In the genomic region with DNA sequence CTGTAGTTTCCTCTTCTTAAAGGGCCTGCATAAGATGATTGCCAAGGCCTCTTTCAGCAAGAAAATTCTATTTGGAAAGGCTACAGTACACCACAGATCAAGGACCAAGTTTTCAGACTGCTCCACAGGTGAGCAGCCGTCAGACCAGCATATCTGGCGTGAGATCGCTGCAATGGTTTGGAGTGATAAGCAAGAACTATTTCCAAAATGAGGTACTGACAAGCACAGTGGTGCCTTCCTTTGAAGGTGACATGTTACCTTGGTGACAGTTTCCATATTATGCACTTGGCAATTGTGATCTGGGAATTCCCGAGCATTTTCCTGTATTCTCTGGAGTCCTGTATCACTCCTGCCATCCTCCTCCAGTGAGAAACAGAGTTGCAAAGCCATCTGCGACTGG, we compare ENCODE assay signal across 18 cellular contexts. TPM values are rescaled to one million over a fixed set of nuclear protein-coding genes. Genes with fewer than 3 reads are reported as not detected.
DNase-seq lines count a peak whose midpoint lies in the region; ATAC-seq, FAIRE-seq and TF ChIP-seq lines count a peak whose summit lies in the region.
"Had no signal": no experiment of that assay in that cellular context is flagged by ENCODE, and none has a peak within 500 bp of the region (broad histone marks: within the 10 kb centered on the region; RNA-seq: fewer than 3 reads in every experiment).

No MANE protein-coding gene starts in this region.

- H2BK20ac ChIP-seq in H1 (ENCODE audit: low read length), result 0 out of 2 replicates have a peak overlapping the region, but pooled peaks have one; percentile 75

- no peak overlapping the region; the same call in 1 of the 2 replicates for H2BK12ac ChIP-seq in H1 (ENCODE audit: low read depth, low read length)

- no peaks in the 10 kb centered on the region for H3K9me2 ChIP-seq in GM23338 (ENCODE audit: insufficient read depth)
- no peaks in the 10 kb centered on the region for H3K9me2 ChIP-seq in neural cell (ENCODE audit: insufficient read depth, low read length)

- no peak overlapping the region for H2BK5ac ChIP-seq in H1 (ENCODE audit: low read depth, low read length)

- H3K9ac ChIP-seq in H1 (replicated peaks in 1 of 4; ENCODE audit: extremely low read depth in 1 of 4, low read depth in 3 of 4, low read length in 3 of 4), result no peak overlapping the region
- H3K9ac ChIP-seq in neural cell (ENCODE audit: low read length), result no peak overlapping the region
- H3K9ac ChIP-seq: GM23248 had no signal

- peaks cover 6% of the 10 kb centered on the region for H3K27me3 Mint-ChIP-seq in GM23338 (ENCODE audit: insufficient read depth, low read depth, poor library complexity)

- H3K4me3 ChIP-seq in GM23338, result no peak overlapping the region
- no peak overlapping the region for H3K4me3 ChIP-seq in H1 (ENCODE audit: extremely low read depth in 1 of 4, insufficient read depth in 2 of 4, low read depth in 3 of 4, low read length in 4 of 4)
- peak overlapping the region; percentile 6 for H3K4me3 ChIP-seq in neural cell (ENCODE audit: low read length)
- H3K4me3 ChIP-seq: GM23248, HAP-1 had no signal

- 0 out of 2 replicates have a peak, but pooled peaks cover 2% of the 10 kb centered on the region for H3K23me2 ChIP-seq in H1 (ENCODE audit: low read depth, low read length)

- TF ChIP-seq CTCF in GM23338 (conservative IDR thresholded peaks at IDR 0.05; ENCODE audit: low read depth in 2 of 2), result no peak
- no peak for TF ChIP-seq CTCF in H1 (IDR thresholded peaks at IDR 0.05; ENCODE audit: control extremely low read depth in 1 of 3, insufficient read depth in 1 of 3, low read depth in 1 of 3, low read length in 3 of 3)
- TF ChIP-seq CTCF in neural cell (IDR thresholded peaks at IDR 0.05; ENCODE audit: poor library complexity, severe bottlenecking), result no peak

- no peaks in the 10 kb centered on the region for H3K79me1 ChIP-seq in H1 (ENCODE audit: low read depth, low read length)

- H4K20me1 ChIP-seq in GM23338 (replicated peaks; ENCODE audit: insufficient read depth), result no peaks in the 10 kb centered on the region
- no peaks in the 10 kb centered on the region for H4K20me1 ChIP-seq in H1 (replicated peaks in 1 of 2; ENCODE audit: control insufficient read depth in 1 of 2, insufficient read depth in 2 of 2, low read length in 2 of 2)
- H4K20me1 ChIP-seq in neural cell (ENCODE audit: insufficient read depth), result no peaks in the 10 kb centered on the region

- H3K79me2 ChIP-seq in GM23338 (replicated peaks; ENCODE audit: insufficient read depth), result no peaks in the 10 kb centered on the region
- no peaks in the 10 kb centered on the region for H3K79me2 ChIP-seq in H1 (ENCODE audit: control insufficient read depth in 1 of 2, insufficient read depth in 2 of 2, low read length in 2 of 2)
- H3K79me2 ChIP-seq in neural cell (replicated peaks; ENCODE audit: insufficient read depth, low read length), result no peaks in the 10 kb centered on the region

- TF ChIP-seq EP300 in H1 (IDR thresholded peaks at IDR 0.05; ENCODE audit: borderline replicate concordance in 1 of 2, low read depth in 2 of 2, low read length in 2 of 2), result no peak
- TF ChIP-seq EP300 in neural cell (conservative IDR thresholded peaks at IDR 0.05; ENCODE audit: poor library complexity, severe bottlenecking), result no peak

- TF ChIP-seq POLR2A in H1 (IDR thresholded peaks at IDR 0.05; ENCODE audit: control extremely low read depth in 1 of 2, low read depth in 2 of 2, low read length in 2 of 2), result no peak

- no peak overlapping the region for H3K56ac ChIP-seq in H1 (replicated peaks; ENCODE audit: insufficient read length, low read depth, low read length)

- H2BK15ac ChIP-seq in H1 (ENCODE audit: low read length), result no peak overlapping the region

- H3F3A ChIP-seq in GM23338 (replicated peaks; ENCODE audit: low read depth), result no peaks in the 10 kb centered on the region
- H3F3A ChIP-seq in neural cell (ENCODE audit: insufficient read depth, low read length, poor library complexity, severe bottlenecking), result no peaks in the 10 kb centered on the region

- H3K9me3 ChIP-seq in H1 (ENCODE audit: insufficient read depth in 2 of 2, low read depth in 1 of 2, low read length in 1 of 2), result no peaks in the 10 kb centered on the region
- H3K9me3 ChIP-seq in neural cell (ENCODE audit: low read length), result no peaks in the 10 kb centered on the region
- H3K9me3 ChIP-seq: Caco-2, HAP-1 had no signal

- peaks cover 21% of the 10 kb centered on the region for H3K4me1 ChIP-seq in GM23338 (ENCODE audit: insufficient read depth)
- H3K4me1 ChIP-seq in H1 (replicated peaks in 1 of 4; ENCODE audit: control insufficient read depth in 3 of 4, insufficient read depth in 4 of 4, low read length in 3 of 4), result peaks cover 0 to 2% (median under 1%) of the 10 kb centered on the region in 4 experiments; a peak in 2 of 7 replicates
- H3K4me1 ChIP-seq: Caco-2, HAP-1 had no signal

- H4K5ac ChIP-seq in H1 (ENCODE audit: insufficient read length, low read depth, low read length), result no peak overlapping the region

- no peak overlapping the region for H3K23ac ChIP-seq in H1 (ENCODE audit: insufficient read length)

- no peaks in the 10 kb centered on the region for H3K36me3 Mint-ChIP-seq in GM23338 (ENCODE audit: low read depth)
- H3K36me3 Mint-ChIP-seq: CD8-positive, alpha-beta T cell had no signal

- no peak overlapping the region for H4K91ac ChIP-seq in H1 (replicated peaks; ENCODE audit: insufficient read length, low read length)

- TF ChIP-seq RAD21 in H1 (IDR thresholded peaks at IDR 0.05 in 1 of 2, conservative IDR thresholded peaks at IDR 0.05 in 1 of 2; ENCODE audit: low read depth in 2 of 2, low read length in 2 of 2) (no peak), neural cell (conservative IDR thresholded peaks at IDR 0.05) (no peak)

- CTCF ChIA-PET in H1 (lab: Charles Lee; ENCODE audit: partially characterized antibody), result interaction anchor here (0.9 to 1.5 kb wide), 4 partner anchors 20 to 173 kb away, joined by 3 to 4 read pairs (median 3); no protein-coding TSS in a partner anchor

- H3K36me3 ChIP-seq in GM23338 (ENCODE audit: insufficient read depth), result no peaks in the 10 kb centered on the region
- no peaks in the 10 kb centered on the region for H3K36me3 ChIP-seq in H1 (ENCODE audit: control insufficient read depth in 2 of 4, insufficient read depth in 4 of 4, low read length in 3 of 4)
- no peaks in the 10 kb centered on the region for H3K36me3 ChIP-seq in neural cell (ENCODE audit: insufficient read depth, low read length)
- H3K36me3 ChIP-seq: HAP-1 had no signal

- no peak for ATAC-seq in GM23338
- ATAC-seq: CD8-positive, alpha-beta T cell had no signal

- DNase-seq in GM23338 (ENCODE audit: low spot score), result no peak
- DNase-seq in H1 (ENCODE audit: low read depth in 1 of 2, low spot score in 2 of 2), result no peak
- no peak for DNase-seq in dedifferentiated amniotic fluid mesenchymal stem cell (ENCODE audit: extremely low spot score)
- DNase-seq in NCI-H526 (lab: John Stamatoyannopoulos, UW), result no peak
- no peak for DNase-seq in NCI-H2227 (lab: John Stamatoyannopoulos, UW; ENCODE audit: unreplicated experiment)
- DNase-seq: C1 segment of cervical spinal cord; Caco-2; CD8-positive, alpha-beta T cell; DMS153; DND-41; GM23248; HFFc6 had no signal

- 90% methylated on average over 5 of the region's 5 CpGs; no CpG with 5 or more reads in 1 of the 2 experiments for WGBS in H1 (ENCODE audit: extremely low coverage in 1 of 2, insufficient coverage in 1 of 2, insufficient read length in 1 of 2, insufficient replicate concordance in 2 of 2, low coverage in 1 of 2, low lambda C conversion rate in 2 of 2, missing lambda C conversion rate in 1 of 2), 2 experiments

- H3K9me3 Mint-ChIP-seq in GM23338, result no peaks in the 10 kb centered on the region
- H3K9me3 Mint-ChIP-seq: CD8-positive, alpha-beta T cell; HFFc6 had no signal

- peaks cover 14% of the 10 kb centered on the region for H3K4me1 Mint-ChIP-seq in GM23338

- H2AK5ac ChIP-seq in H1 (ENCODE audit: low read depth, low read length), result no peak overlapping the region

- H3K4me2 ChIP-seq in GM23338 (no peak overlapping the region), H1 (ENCODE audit: insufficient read depth in 1 of 2, low read depth in 2 of 2, low read length in 2 of 2) (no peak overlapping the region), neural cell (ENCODE audit: low read length) (no peak overlapping the region)

- no peak overlapping the region for H3K27ac Mint-ChIP-seq in GM23338
- H3K27ac Mint-ChIP-seq: CD8-positive, alpha-beta T cell; HFFc6 had no signal

- H3K14ac ChIP-seq in H1 (ENCODE audit: insufficient read length), result no peak overlapping the region

- no peak overlapping the region; the same call in 1 of the 2 replicates for H3K27ac ChIP-seq in GM23338 (ENCODE audit: low read depth)
- H3K27ac ChIP-seq in H1 (ENCODE audit: low read depth, low read length), result no peak overlapping the region
- H3K27ac ChIP-seq in neural cell (ENCODE audit: low read length), result no peak overlapping the region
- H3K27ac ChIP-seq: GM23248 had no signal

- no peak overlapping the region for H4K8ac ChIP-seq in H1 (ENCODE audit: extremely low read depth, insufficient read depth, low read length)

- no peak for FAIRE-seq in H1 (lab: Jason Lieb, UNC)
- FAIRE-seq: G401.6, GM12892, GM19239, H54 had no signal

- no peak overlapping the region for H3K4ac ChIP-seq in H1 (replicated peaks; ENCODE audit: insufficient read length, low read depth, low read length)

- H2BK120ac ChIP-seq in H1 (replicated peaks; ENCODE audit: low read depth, low read length), result no peak overlapping the region

- H3K18ac ChIP-seq in H1 (ENCODE audit: extremely low read depth, low read length), result no peak overlapping the region

- H3K4me3 Mint-ChIP-seq in GM23338, result no peak overlapping the region
- H3K4me3 Mint-ChIP-seq: CD8-positive, alpha-beta T cell; HFFc6 had no signal

- H3K27me3 ChIP-seq in GM23338 (ENCODE audit: insufficient read depth) (no peaks in the 10 kb centered on the region), H1 (replicated peaks in 1 of 4; ENCODE audit: control insufficient read depth in 3 of 4, extremely low read depth in 1 of 4, insufficient read depth in 3 of 4, low read length in 3 of 4) (no peaks in the 10 kb centered on the region), neural cell (ENCODE audit: insufficient read depth, low read depth, low read length) (no peaks in the 10 kb centered on the region)

- H2AFZ ChIP-seq in GM23338, result peak overlapping the region; percentile 60; the same call in 1 of the 2 replicates
- no peak overlapping the region for H2AFZ ChIP-seq in H1 (ENCODE audit: low read length)
- no peak overlapping the region for H2AFZ ChIP-seq in neural cell (ENCODE audit: low read depth, low read length)
- H2AFZ ChIP-seq: GM23248 had no signal

- POLR2A ChIA-PET in H1 (lab: Charles Lee; ENCODE audit: partially characterized antibody), result interaction anchor here (1.2 kb wide), 1 partner anchor 140 kb away, joined by 5 read pairs; the partner anchor contains the start of gene HNRNPDL

RNA-seq across cellular contexts. Expression of gene TMEM150C, which starts 7.3 kb away (rescaled TPM):
- total RNA-seq in GM23338 (2014; rRNA removed; shearing (Covaris generic)), result 1.9 and 4.0 TPM in 2 replicates
- 1.5 and 1.7 TPM in 2 replicates for polyA plus RNA-seq in GM23338 (2016; fragmentation: Nextera tagmentation; extraction: Ambion mirVana)
- 1.7 and 1.9 TPM in 2 replicates for total RNA-seq in H1 (2021; fragmentation: NEBNext Ultra II Directional; extraction: Animal tissue kit (Norgen Biotek cat#: 25700))
- 1.2 and 1.5 TPM in 2 replicates for polyA plus RNA-seq in H1 (2011; rRNA removed)
- 1.8 TPM for polyA plus RNA-seq in H1 (2011; cell fraction: cytosol; rRNA removed)
- 0.64 TPM for polyA plus RNA-seq in H1 (2011; cell fraction: nucleus; rRNA removed)
- 2.0 to 2.7 TPM (median 2.5 TPM) in 4 replicates for polyA plus RNA-seq in H1 (2012, experiment 1 of 2)
- 0.43 TPM for polyA plus RNA-seq in H1 (2012, experiment 2 of 2)
- 2.6 TPM for polyA plus RNA-seq in H1 (2013, experiment 1 of 2)
- polyA plus RNA-seq in H1 (2013, experiment 2 of 2), result 2.7 TPM
- 1.9 and 3.8 TPM in 2 replicates for polyA minus RNA-seq in H1 (2011; rRNA and poly(A)+ RNA removed)
- 2.2 TPM for polyA minus RNA-seq in H1 (2011; cell fraction: cytosol; rRNA and poly(A)+ RNA removed)
- polyA minus RNA-seq in H1 (2011; cell fraction: nucleus; rRNA and poly(A)+ RNA removed), result 0.50 TPM
- 4.1 and 4.9 TPM in 2 replicates for polyA plus RNA-seq in neural cell
- polyA minus RNA-seq in neural cell, result 5.0 and 8.3 TPM in 2 replicates
- total RNA-seq: CD8-positive, alpha-beta T cell; HFFc6 had no signal
